Comparison of ENCODE assay signal across 17 cellular contexts in genomic region chr1:60823151-60823550, GRCh38.
"Had no signal": no experiment of that assay in that cellular context is flagged by ENCODE, and none has a peak within 500 bp of the region (broad histone marks: within the 10 kb centered on the region; RNA-seq: fewer than 3 reads in every experiment).

No MANE protein-coding gene starts in this region.

- H3K9me3 ChIP-seq: MG63 had no signal

- H3K4me3 ChIP-seq: MG63 had no signal

- ATAC-seq: Panc1, PC-3 had no signal

- H3K36me3 ChIP-seq: MG63 had no signal

- DNase-seq: KBM-7, MG63, NCI-H1092, NCI-H1105 treated with DMSO at 0.1 percent for 48 hours, NCI-H1417 treated with DMSO at 0.1 percent for 48 hours, NCI-H146, NCI-H1694 treated with DMSO at 0.1 percent for 48 hours, NCI-H1930, NCI-H2081, NCI-H2107, NCI-H2227 treated with DMSO at 0.1 percent for 48 hours, NCI-H524 treated with DMSO at 0.1 percent for 48 hours, NCI-H69, NCI-H774, PC-3, SHP77 had no signal
